Comparison of ENCODE assay signal across 1 cellular context in genomic region chr16:18958621-18959578, GRCh38.
TF ChIP-seq lines count a peak whose summit lies in the region.

No MANE protein-coding gene starts in this region.

TF ChIP-seq in neural cell, 6 proteins besides CTCF, POLR2A, EP300 and RAD21 (continued from another document):
- TF ChIP-seq REST (IDR thresholded peaks at IDR 0.05; ENCODE audit: borderline replicate concordance): no peak
